Comparison of ENCODE assay signal across 8 cellular contexts in genomic region chr2:172734711-172735645, GRCh38. TPM values are rescaled to one million over a fixed set of nuclear protein-coding genes. Genes with fewer than 3 reads are reported as not detected.
DNase-seq lines count a peak whose midpoint lies in the region; ATAC-seq and TF ChIP-seq lines count a peak whose summit lies in the region.

No MANE protein-coding gene starts in this region.

- no peak overlapping the region for H3K27ac Mint-ChIP-seq in WTC11

- H3K27me3 Mint-ChIP-seq in WTC11 (ENCODE audit: low read depth): peaks cover 40% of the 10 kb centered on the region

- H3K4me3 ChIP-seq in HEK293 (ENCODE audit: low read depth, low read length): peak overlapping the region; percentile 67

- H3K4me1 Mint-ChIP-seq in WTC11: peaks cover 8% of the 10 kb centered on the region

- no peaks in the 10 kb centered on the region for H3K4me1 ChIP-seq in HEK293 (ENCODE audit: control insufficient read depth, insufficient read depth, low read length)

- DNase-seq in WTC11 (ENCODE audit: low spot score) (no peak), left ventricle myocardium superior (no peak), NCI-H187 treated with DMSO at 0.1 percent for 48 hours (lab: John Stamatoyannopoulos, UW) (no peak)
- DNase-seq in stimulated activated CD4-positive, alpha-beta T cell treated with anti-CD3 and anti-CD28 coated beads, Interleukin-4, amount 100 ng/mL, for 1 hour: peak; percentile 38
- DNase-seq in effector CD4-positive, alpha-beta T cell: no peak

- TF ChIP-seq CTCF in HEK293 (tag by site-specific recombination; IDR thresholded peaks at IDR 0.05): no peak
- no peak for TF ChIP-seq CTCF in WTC11 (IDR thresholded peaks at IDR 0.05)

- ATAC-seq in WTC11 (peak; percentile 40), left ventricle myocardium superior (peak; percentile 78), GM21381 (IDR thresholded peaks at IDR 0.05; ENCODE audit: unreplicated experiment) (no peak), HG03196 (IDR thresholded peaks at IDR 0.05; ENCODE audit: unreplicated experiment) (no peak)

- no peaks in the 10 kb centered on the region for H3K9me3 ChIP-seq in HEK293 (ENCODE audit: control insufficient read depth, insufficient read depth, low read depth, low read length)

- POLR2A ChIA-PET in HEK293 (lab: Yijun Ruan, JAX) (no interaction called here), WTC11 (lab: Charles Lee) (no interaction called here)

- peak overlapping the region; percentile 64; the same call in 1 of the 2 replicates for H3K27ac ChIP-seq in HEK293 (ENCODE audit: extremely low read depth, low read depth, low read length)

- no peaks in the 10 kb centered on the region for H3K36me3 ChIP-seq in HEK293 (ENCODE audit: control insufficient read depth in 2 of 2, insufficient read depth in 1 of 2, low read length in 2 of 2)

- peak overlapping the region; percentile 63 for H3K4me3 Mint-ChIP-seq in WTC11

- intact Hi-C loops in left ventricle myocardium superior (cut with micrococcal nuclease): no loop called here

- CTCF ChIA-PET in HEK293 (lab: Yijun Ruan, JAX) (interaction anchor here (0.7 to 1.2 kb wide), 3 partner anchors 30 to 273 kb away, joined by 3 to 7 read pairs (median 4); no protein-coding TSS in a partner anchor), WTC11 (lab: Charles Lee) (interaction anchor here (1.7 kb wide), 1 partner anchor 25 kb away, joined by 9 read pairs; no protein-coding TSS in a partner anchor)

- no peaks in the 10 kb centered on the region for H3K36me3 Mint-ChIP-seq in WTC11

- no peaks in the 10 kb centered on the region for H3K9me3 Mint-ChIP-seq in WTC11

TF ChIP-seq in HEK293, 187 proteins besides CTCF, POLR2A, EP300 and RAD21 (continues in another document):
- TF ChIP-seq ZNF214 (tag by site-specific recombination; IDR thresholded peaks at IDR 0.05; ENCODE audit: borderline replicate concordance): no peak
- TF ChIP-seq AEBP2 (tag by site-specific recombination; IDR thresholded peaks at IDR 0.05; ENCODE audit: borderline replicate concordance): no peak
- TF ChIP-seq ZNF248 (tag by site-specific recombination; IDR thresholded peaks at IDR 0.05): no peak
- TF ChIP-seq ZBTB1 (tag by site-specific recombination; IDR thresholded peaks at IDR 0.05): no peak
- TF ChIP-seq ZNF239 (tag by site-specific recombination; IDR thresholded peaks at IDR 0.05): no peak
- TF ChIP-seq ZNF416 (tag by site-specific recombination; IDR thresholded peaks at IDR 0.05): no peak
- no peak for TF ChIP-seq ZNF148 (tag by site-specific recombination; IDR thresholded peaks at IDR 0.05; ENCODE audit: borderline replicate concordance)

TF ChIP-seq in WTC11, 78 proteins besides CTCF, POLR2A, EP300 and RAD21:
- TF ChIP-seq FOXP4 (CRISPR knock-in tag; IDR thresholded peaks at IDR 0.05): no peak
- no peak for TF ChIP-seq NFE2L1 (CRISPR knock-in tag; IDR thresholded peaks at IDR 0.05)
- TF ChIP-seq RELA (CRISPR knock-in tag; IDR thresholded peaks at IDR 0.05; ENCODE audit: borderline replicate concordance): no peak

RNA-seq across cellular contexts. Expression of gene RAPGEF4, which starts 0.7 kb away (rescaled TPM):
- 0.78 to 2.2 TPM (median 0.96 TPM) in 3 replicates for total RNA-seq in WTC11 (2021)
- 16.6 TPM for total RNA-seq in left ventricle myocardium superior

Comparison
In these comparisons a context has a peak if more than half of its experiments do, and no peak if none do; other contexts are left out.
1. ATAC-seq: peak in WTC11 (single experiment) and left ventricle myocardium superior (single experiment); none in GM21381 (single experiment) and HG03196 (single experiment).